In genomic region chr11:68216171-68216938, GRCh38 we compare ENCODE assay signal across 1 cellular context.
TF ChIP-seq lines count a peak whose summit lies in the region.

No MANE protein-coding gene starts in this region.

TF ChIP-seq in HepG2, 621 proteins besides CTCF, POLR2A, EP300 and RAD21 (continued from another document):
- peak; percentile 91; the same call in 1 of the 2 replicates for TF ChIP-seq IRF9 (CRISPR knock-in tag; IDR thresholded peaks at IDR 0.05; ENCODE audit: borderline replicate concordance)
- TF ChIP-seq GABPA (IDR thresholded peaks at IDR 0.05; ENCODE audit: low read depth, low read length), result peak; percentile 55
- peak; percentile 75 for TF ChIP-seq GABPA (CRISPR knock-in tag; IDR thresholded peaks at IDR 0.05; ENCODE audit: low read depth)
- no peak for TF ChIP-seq ZNF20 (CRISPR knock-in tag; IDR thresholded peaks at IDR 0.05)
- peak; percentile 90 for TF ChIP-seq ZNF687 (CRISPR knock-in tag; IDR thresholded peaks at IDR 0.05)
- 0 out of 2 replicates have a peak, but pooled peaks have one; percentile 7 for TF ChIP-seq FOXA3 (CRISPR knock-in tag; IDR thresholded peaks at IDR 0.05)
- TF ChIP-seq HINFP (CRISPR knock-in tag; IDR thresholded peaks at IDR 0.05; ENCODE audit: low read depth), result 0 out of 2 replicates have a peak, but pooled peaks have one; percentile 39
- no peak for TF ChIP-seq SKI (IDR thresholded peaks at IDR 0.05; ENCODE audit: partially characterized antibody)
- peak; percentile 44; the same call in 1 of the 2 replicates for TF ChIP-seq ZBTB7B (CRISPR knock-in tag; IDR thresholded peaks at IDR 0.05)
- TF ChIP-seq HDAC2 (CRISPR knock-in tag; IDR thresholded peaks at IDR 0.05), result peak; percentile 35; the same call in 1 of the 2 replicates
- peak; percentile 47; the same call in 1 of the 2 replicates for TF ChIP-seq ZNF292 (CRISPR knock-in tag; IDR thresholded peaks at IDR 0.05; ENCODE audit: borderline replicate concordance, low read depth)
- TF ChIP-seq ELF3 (CRISPR knock-in tag; IDR thresholded peaks at IDR 0.05), result peak; percentile 9; the same call in 1 of the 2 replicates
- 0 out of 2 replicates have a peak, but pooled peaks have one; percentile 15 for TF ChIP-seq FOXC1 (CRISPR knock-in tag; IDR thresholded peaks at IDR 0.05; ENCODE audit: borderline replicate concordance)
- TF ChIP-seq ETV5 (CRISPR knock-in tag; IDR thresholded peaks at IDR 0.05; ENCODE audit: borderline replicate concordance), result peak; percentile 29
- TF ChIP-seq ZNF609 (CRISPR knock-in tag; IDR thresholded peaks at IDR 0.05; ENCODE audit: borderline replicate concordance), result no peak
- TF ChIP-seq SMYD3 (CRISPR knock-in tag; IDR thresholded peaks at IDR 0.05), result no peak
- no peak; the same call in 1 of the 2 replicates for TF ChIP-seq ZBTB43 (CRISPR knock-in tag; conservative IDR thresholded peaks at IDR 0.05)
- TF ChIP-seq ZNF431 (CRISPR knock-in tag; IDR thresholded peaks at IDR 0.05; ENCODE audit: borderline replicate concordance, low read depth), result 0 out of 2 replicates have a peak, but pooled peaks have one; percentile 66
- 0 out of 2 replicates have a peak, but pooled peaks have one; percentile 53 for TF ChIP-seq ZNF792 (CRISPR knock-in tag; IDR thresholded peaks at IDR 0.05)
- no peak for TF ChIP-seq EHMT2 (IDR thresholded peaks at IDR 0.05; ENCODE audit: borderline replicate concordance, low read depth, low read length)
- peak; percentile 50 for TF ChIP-seq ZNF781 (CRISPR knock-in tag; IDR thresholded peaks at IDR 0.05; ENCODE audit: borderline replicate concordance, not compliant biosample characterization)
- TF ChIP-seq AKAP8 (CRISPR knock-in tag; IDR thresholded peaks at IDR 0.05), result peak; percentile 21; the same call in 1 of the 2 replicates
- TF ChIP-seq HNRNPL (IDR thresholded peaks at IDR 0.05; ENCODE audit: low read depth, low read length), result peak; percentile 99
- TF ChIP-seq ZNF280B (CRISPR knock-in tag; IDR thresholded peaks at IDR 0.05; ENCODE audit: borderline replicate concordance), result no peak
- TF ChIP-seq GATAD1 (CRISPR knock-in tag; IDR thresholded peaks at IDR 0.05), result 0 out of 2 replicates have a peak, but pooled peaks have one; percentile 39
- no peak for TF ChIP-seq FOXP4 (CRISPR knock-in tag; IDR thresholded peaks at IDR 0.05)
- TF ChIP-seq ZNF891 (CRISPR knock-in tag; IDR thresholded peaks at IDR 0.05), result 0 out of 2 replicates have a peak, but pooled peaks have one; percentile 64
- no peak for TF ChIP-seq ZNF281 (CRISPR knock-in tag; IDR thresholded peaks at IDR 0.05; ENCODE audit: borderline replicate concordance)
- TF ChIP-seq ZNF563 (CRISPR knock-in tag; IDR thresholded peaks at IDR 0.05), result peak; percentile 24; the same call in 1 of the 2 replicates
